ENCODE assay signal across 12 cellular contexts in genomic region chr17:73090396-73091202, GRCh38. TPM values are rescaled to one million over a fixed set of nuclear protein-coding genes. Genes with fewer than 3 reads are reported as not detected.
DNase-seq lines count a peak whose midpoint lies in the region; ATAC-seq, FAIRE-seq and TF ChIP-seq lines count a peak whose summit lies in the region.
"Had no signal": no experiment of that assay in that cellular context is flagged by ENCODE, and none has a peak within 500 bp of the region (broad histone marks: within the 10 kb centered on the region; RNA-seq: fewer than 3 reads in every experiment).

No MANE protein-coding gene starts in this region.

- H3K27me3 ChIP-seq in breast epithelium (no peaks in the 10 kb centered on the region), HepG2 (ENCODE audit: control insufficient read depth in 1 of 2, insufficient read depth in 2 of 2, low read length in 2 of 2) (peaks cover 0 to 4% of the 10 kb centered on the region in 2 experiments; a peak in 3 of 5 replicates)

- H3K27ac ChIP-seq in breast epithelium (peak overlapping the region in 1 of 2 donors; percentile 23), HepG2 (ENCODE audit: extremely low read length, insufficient read depth, low read length) (peak overlapping the region; percentile 69), temporal lobe (ENCODE audit: low read depth, low read length) (peak overlapping the region; percentile 100)
- H3K27ac ChIP-seq: VCaP had no signal

- BruUV-seq in MCF 10A (replicated peaks; lab: Mats Ljungman, UMichigan) (no TSS peak), HepG2 (replicated peaks; lab: Mats Ljungman, UMichigan) (TSS peak; percentile 91)

- peaks cover 9% of the 10 kb centered on the region for H3K79me2 ChIP-seq in HepG2 (ENCODE audit: insufficient read depth, low read length)

- DNase-seq in MCF 10A (ENCODE audit: unreplicated experiment) (no peak), breast epithelium (ENCODE audit: low spot score in 2 of 2) (no peak), HepG2 (ENCODE audit: low spot score) (peak; percentile 94), D341Med (ENCODE audit: low spot score) (no peak), GM19240 (ENCODE audit: insufficient read length, low spot score) (no peak)
- no peak for DNase-seq in activated CD8-positive, alpha-beta T cell treated with anti-CD3 and anti-CD28 coated beads, Interleukin-2, amount 10 ng/mL, durations not matched to agents 7 days and 5 days
- DNase-seq: activated effector memory CD4-positive, alpha-beta T cell treated with Interleukin-2 at 50 U/mL for 16 hours; cortex of kidney; islet precursor cell had no signal

- H3K4me1 ChIP-seq in breast epithelium (peaks cover 0 to 9% of the 10 kb centered on the region in 2 donors), HepG2 (ENCODE audit: insufficient read depth, low read length) (peaks cover 42% of the 10 kb centered on the region)

- H4K20me1 ChIP-seq in HepG2 (ENCODE audit: insufficient read depth, low read length): no peaks in the 10 kb centered on the region

- H3K4me3 ChIP-seq in breast epithelium (peak overlapping the region in 1 of 3 donors; percentile 6), HepG2 (replicated peaks in 1 of 3; ENCODE audit: insufficient read depth in 1 of 3, low read depth in 2 of 3, low read length in 3 of 3) (peak overlapping the region; percentile 6 to 80 (median 78); a peak in 5 of 6 replicates)

- in situ Hi-C loops in HepG2 (cut with HindIII; ENCODE audit: extremely low pct_ligation_motif_present, low pct_unique_long_range_greater_than_20kb): loop anchor here (10.0 kb wide), 1 partner anchor 526 kb away; no protein-coding TSS in a partner anchor

- CTCF ChIA-PET in MCF 10A (lab: Yijun Ruan, JAX): no interaction called here
- CTCF ChIA-PET in activated CD8-positive, alpha-beta T cell treated with anti-CD3 and anti-CD28 coated beads, Interleukin-2, amount 10 ng/mL, durations not matched to agents 7 days and 5 days (lab: Charles Lee): no interaction called here
- CTCF ChIA-PET in HepG2 (lab: Yijun Ruan, JAX; ENCODE audit: low intra/inter-chr PET ratio, low total read pairs): no interaction called here

- peak overlapping the region; percentile 93 for H3K4me2 ChIP-seq in HepG2 (ENCODE audit: low read depth, low read length)

- peaks cover 10% of the 10 kb centered on the region for H3K36me3 Mint-ChIP-seq in MCF 10A (ENCODE audit: insufficient read depth, unreplicated experiment)
- peaks cover 20% of the 10 kb centered on the region for H3K36me3 Mint-ChIP-seq in activated CD8-positive, alpha-beta T cell treated with anti-CD3 and anti-CD28 coated beads, Interleukin-2, amount 10 ng/mL, durations not matched to agents 7 days and 5 days (ENCODE audit: low read depth)

- no peak overlapping the region for H2AFZ ChIP-seq in HepG2 (ENCODE audit: low read length)

- H3K9me3 ChIP-seq in breast epithelium: no peaks in the 10 kb centered on the region
- no peaks in the 10 kb centered on the region for H3K9me3 ChIP-seq in HepG2 (ENCODE audit: low read length)

- TF ChIP-seq RAD21 in HepG2 (CRISPR knock-in tag; IDR thresholded peaks at IDR 0.05): peak; percentile 19; the same call in 1 of the 2 replicates

- no peak overlapping the region for H3K27ac Mint-ChIP-seq in MCF 10A (ENCODE audit: low read depth, unreplicated experiment)
- no peak overlapping the region for H3K27ac Mint-ChIP-seq in activated CD8-positive, alpha-beta T cell treated with anti-CD3 and anti-CD28 coated beads, Interleukin-2, amount 10 ng/mL, durations not matched to agents 7 days and 5 days

- H3K36me3 ChIP-seq in breast epithelium (no peaks in the 10 kb centered on the region), HepG2 (replicated peaks in 1 of 2; ENCODE audit: control insufficient read depth in 1 of 2, insufficient read depth in 2 of 2, low read length in 2 of 2) (peaks cover 0 to 7% of the 10 kb centered on the region in 2 experiments; a peak in 2 of 5 replicates)

- peaks cover 8% of the 10 kb centered on the region for H3K27me3 Mint-ChIP-seq in MCF 10A (ENCODE audit: insufficient read depth, unreplicated experiment)
- H3K27me3 Mint-ChIP-seq in activated CD8-positive, alpha-beta T cell treated with anti-CD3 and anti-CD28 coated beads, Interleukin-2, amount 10 ng/mL, durations not matched to agents 7 days and 5 days (ENCODE audit: low read depth): peaks cover 5% of the 10 kb centered on the region

- peak; percentile 70 to 88; a peak in 3 of 4 replicates for TF ChIP-seq EP300 in HepG2 (IDR thresholded peaks at IDR 0.05; ENCODE audit: low read depth in 2 of 2, low read length in 2 of 2)
- peak; percentile 73; the same call in 1 of the 2 replicates for TF ChIP-seq EP300 in HepG2 (CRISPR knock-in tag; IDR thresholded peaks at IDR 0.05; ENCODE audit: borderline replicate concordance)

- intact Hi-C loops in MCF 10A (cut with micrococcal nuclease) (loop anchor here (5.0 kb wide), 1 partner anchor 363 kb away; no protein-coding TSS in a partner anchor), breast epithelium (cut with DNase I; ENCODE audit: low total_unique reads) (no loop called here), HepG2 (cut with micrococcal nuclease; ENCODE audit: unreplicated experiment) (loop anchor here (1.0 to 5.0 kb wide), 5 partner anchors 22 to 363 kb away; no protein-coding TSS in a partner anchor)

- POLR2A ChIA-PET in MCF 10A (lab: Yijun Ruan, JAX): no interaction called here
- POLR2A ChIA-PET in activated CD8-positive, alpha-beta T cell treated with anti-CD3 and anti-CD28 coated beads, Interleukin-2, amount 10 ng/mL, durations not matched to agents 7 days and 5 days (lab: Charles Lee): no interaction called here
- POLR2A ChIA-PET in HepG2 (lab: Yijun Ruan, JAX): interaction anchor here (1.0 to 1.1 kb wide), 2 partner anchors 16 to 22 kb away, joined by 3 to 6 read pairs; no protein-coding TSS in a partner anchor

- H3K9ac ChIP-seq in HepG2 (ENCODE audit: insufficient read depth, low read depth, low read length): peak overlapping the region; percentile 67

- FAIRE-seq in HepG2 (lab: Jason Lieb, UNC): peak; percentile 90

- H3K4me3 Mint-ChIP-seq in MCF 10A (ENCODE audit: unreplicated experiment): peak overlapping the region; percentile 12
- H3K4me3 Mint-ChIP-seq in activated CD8-positive, alpha-beta T cell treated with anti-CD3 and anti-CD28 coated beads, Interleukin-2, amount 10 ng/mL, durations not matched to agents 7 days and 5 days: peak overlapping the region; percentile 22

- H3K4me1 Mint-ChIP-seq in MCF 10A (ENCODE audit: insufficient read depth, unreplicated experiment): peaks cover 11% of the 10 kb centered on the region
- H3K4me1 Mint-ChIP-seq in activated CD8-positive, alpha-beta T cell treated with anti-CD3 and anti-CD28 coated beads, Interleukin-2, amount 10 ng/mL, durations not matched to agents 7 days and 5 days (ENCODE audit: low read depth): peaks cover 12% of the 10 kb centered on the region

- TF ChIP-seq POLR2A in breast epithelium (IDR thresholded peaks at IDR 0.05) (no peak), HepG2 (IDR thresholded peaks at IDR 0.05; ENCODE audit: insufficient read depth in 1 of 2, low read depth in 2 of 2, low read length in 2 of 2) (peak; percentile 41 to 53; a peak in 3 of 4 replicates)

- WGBS in HepG2 (ENCODE audit: low lambda C conversion rate): 14% methylated on average over 11 of the region's 11 CpGs

- H3K9me3 Mint-ChIP-seq in MCF 10A (ENCODE audit: unreplicated experiment): no peaks in the 10 kb centered on the region
- H3K9me3 Mint-ChIP-seq in activated CD8-positive, alpha-beta T cell treated with anti-CD3 and anti-CD28 coated beads, Interleukin-2, amount 10 ng/mL, durations not matched to agents 7 days and 5 days (ENCODE audit: insufficient read depth): no peaks in the 10 kb centered on the region

- TF ChIP-seq CTCF in MCF 10A (IDR thresholded peaks at IDR 0.05; ENCODE audit: unreplicated experiment) (no peak), breast epithelium (IDR thresholded peaks at IDR 0.05) (no peak), HepG2 (CRISPR knock-in tag; IDR thresholded peaks at IDR 0.05) (peak; percentile 33; the same call in 1 of the 2 replicates)

- no peak for ATAC-seq in activated CD8-positive, alpha-beta T cell treated with anti-CD3 and anti-CD28 coated beads, Interleukin-2, amount 10 ng/mL, durations not matched to agents 7 days and 5 days
- peak; percentile 67 for ATAC-seq in HepG2
- ATAC-seq in SK-N-SH treated with all-trans-retinoic acid at 6 μM for 48 hours: no peak

TF ChIP-seq in HepG2, 621 proteins besides CTCF, POLR2A, EP300 and RAD21 (continues in another document):
- no peak for TF ChIP-seq MZF1 (CRISPR knock-in tag; IDR thresholded peaks at IDR 0.05; ENCODE audit: borderline replicate concordance)
- no peak for TF ChIP-seq ZNF570 (CRISPR knock-in tag; IDR thresholded peaks at IDR 0.05; ENCODE audit: borderline replicate concordance)

TF ChIP-seq in SK-N-SH treated with all-trans-retinoic acid at 6 μM for 48 hours, 23 proteins besides CTCF, POLR2A, EP300 and RAD21 (continues in another document):
- no peak for TF ChIP-seq GLIS3 (CRISPR knock-in tag; IDR thresholded peaks at IDR 0.05)

RNA-seq across cellular contexts. Expression of gene SLC39A11, which starts 1.9 kb away (rescaled TPM):
- 15.8 and 16.1 TPM in 2 replicates for total RNA-seq in MCF 10A (2022)
- 10 to 100 TPM; 31.8 to 54.6 (median 47.0) TPM for total RNA-seq in breast epithelium
- total RNA-seq in activated CD8-positive, alpha-beta T cell treated with anti-CD3 and anti-CD28 coated beads, Interleukin-2, amount 10 ng/mL, durations not matched to agents 7 days and 5 days: 10 to 100 TPM; 20.2 to 20.5 TPM
- 19.2 and 31.5 TPM in 2 replicates for total RNA-seq in HepG2 (2016; rRNA removed; fragmentation: Illumina TruSeq; extraction: Trizol)
- total RNA-seq in HepG2 (2016; cell fraction: cytosol; rRNA removed; fragmentation: Illumina TruSeq; extraction: Trizol; ENCODE audit: low read depth): 4.1 and 5.7 TPM in 2 replicates
- total RNA-seq in HepG2 (2016; cell fraction: insoluble cytoplasmic fraction; rRNA removed; fragmentation: Illumina TruSeq; extraction: Trizol): 17.6 and 30.8 TPM in 2 replicates
- total RNA-seq in HepG2 (2016; cell fraction: membrane; rRNA removed; fragmentation: Illumina TruSeq; extraction: Trizol): 11.7 and 12.9 TPM in 2 replicates
- 44.0 and 45.4 TPM in 2 replicates for total RNA-seq in HepG2 (2016; cell fraction: nucleus; rRNA removed; fragmentation: Illumina TruSeq; extraction: Trizol)
- polyA plus RNA-seq in HepG2 (2011; rRNA removed): 17.2 and 18.4 TPM in 2 replicates
- polyA plus RNA-seq in HepG2 (2011; cell fraction: cytosol; rRNA removed): 16.2 and 18.4 TPM in 2 replicates
- 15.4 and 18.6 TPM in 2 replicates for polyA plus RNA-seq in HepG2 (2011; cell fraction: nucleus; rRNA removed)
- polyA plus RNA-seq in HepG2 (2012): 17.7 and 24.6 TPM in 2 replicates
- 2.6 and 3.2 TPM in 2 replicates for polyA plus RNA-seq in HepG2 (2016; cell fraction: cytosol; fragmentation: Illumina TruSeq; extraction: Trizol; ENCODE audit: low read depth)
- 14.1 and 14.5 TPM in 2 replicates for polyA plus RNA-seq in HepG2 (2016; cell fraction: insoluble cytoplasmic fraction; fragmentation: Illumina TruSeq; extraction: Trizol; ENCODE audit: low read depth)
- polyA plus RNA-seq in HepG2 (2016; cell fraction: membrane; fragmentation: Illumina TruSeq; extraction: Trizol; ENCODE audit: low read depth): 6.3 and 6.4 TPM in 2 replicates
- 27.4 and 30.8 TPM in 2 replicates for polyA plus RNA-seq in HepG2 (2016; cell fraction: nucleus; fragmentation: Illumina TruSeq; extraction: Trizol; ENCODE audit: insufficient read depth, low read depth)
- 37.9 and 99.2 TPM in 2 replicates for polyA minus RNA-seq in HepG2 (2011; rRNA and poly(A)+ RNA removed; ENCODE audit: low replicate concordance)
- 19.3 and 20.3 TPM in 2 replicates for polyA minus RNA-seq in HepG2 (2011; cell fraction: cytosol; rRNA and poly(A)+ RNA removed)
- 52.5 and 61.2 TPM in 2 replicates for polyA minus RNA-seq in HepG2 (2011; cell fraction: nucleus; rRNA and poly(A)+ RNA removed)
- 4.9 TPM for total RNA-seq in temporal lobe
